In genomic region chr7:138918756-138919155, GRCh38 we compare ENCODE assay signal across 19 cellular contexts.
"Had no signal": no experiment of that assay in that cellular context is flagged by ENCODE, and none has a peak within 500 bp of the region (broad histone marks: within the 10 kb centered on the region; RNA-seq: fewer than 3 reads in every experiment).

No MANE protein-coding gene starts in this region.

- H3K9me3 Mint-ChIP-seq: naive thymus-derived CD8-positive, alpha-beta T cell; type B pancreatic cell had no signal

- H3K4me3 Mint-ChIP-seq: naive thymus-derived CD8-positive, alpha-beta T cell; type B pancreatic cell had no signal

- H3K36me3 ChIP-seq: colonic mucosa, neutrophil, ovary, right atrium auricular region had no signal

- H3K4me3 ChIP-seq: colonic mucosa, heart left ventricle, mucosa of descending colon, ovary, right atrium auricular region, sigmoid colon, skin epidermis, stomach, thyroid gland had no signal

- FAIRE-seq: frontal cortex, islet of Langerhans, urothelium cell line had no signal

- H3K27me3 ChIP-seq: colonic mucosa, heart left ventricle, neutrophil, ovary, right atrium auricular region, sigmoid colon, stomach, thyroid gland had no signal

- H3K27ac ChIP-seq: colonic mucosa, heart left ventricle, neutrophil, ovary, right atrium auricular region, sigmoid colon, skin epidermis, stomach, thyroid gland had no signal

- H3K27ac Mint-ChIP-seq: type B pancreatic cell had no signal

- H3K4me1 ChIP-seq: colonic mucosa, heart left ventricle, right atrium auricular region, sigmoid colon, stomach, thyroid gland had no signal

- H3K9me3 ChIP-seq: colonic mucosa, heart left ventricle, mucosa of descending colon, neutrophil, ovary, right atrium auricular region, sigmoid colon, stomach, thyroid gland had no signal

- ATAC-seq: heart left ventricle; mucosa of descending colon; naive thymus-derived CD8-positive, alpha-beta T cell had no signal

- H3K27me3 Mint-ChIP-seq: type B pancreatic cell had no signal

- DNase-seq: colonic mucosa; effector CD8-positive, alpha-beta T cell; heart left ventricle; hippocampal formation; kidney glomerular epithelial cell; mucosa of descending colon; naive thymus-derived CD8-positive, alpha-beta T cell; ovary; sigmoid colon; stimulated activated naive CD4-positive, alpha-beta T cell; stomach; thyroid gland had no signal
